ENCODE assay signal across 20 cellular contexts in genomic region chr3:186316666-186317260, GRCh38. TPM values are rescaled to one million over a fixed set of nuclear protein-coding genes. Genes with fewer than 3 reads are reported as not detected.
"Had no signal": no experiment of that assay in that cellular context is flagged by ENCODE, and none has a peak within 500 bp of the region (broad histone marks: within the 10 kb centered on the region; RNA-seq: fewer than 3 reads in every experiment).

No MANE protein-coding gene starts in this region.

- H3K27ac Mint-ChIP-seq: naive thymus-derived CD4-positive, alpha-beta T cell; nephron progenitor cell had no signal

- DNase-seq: colonic mucosa; dermis blood vessel endothelial cell; foreskin keratinocyte; kidney; left cardiac atrium; naive thymus-derived CD4-positive, alpha-beta T cell; nephron progenitor cell; sigmoid colon; stimulated activated CD4-positive, alpha-beta T cell treated with anti-CD3 and anti-CD28 coated beads, Interleukin-2, amount 100 ng/mL, for 24 hours; stimulated activated CD4-positive, alpha-beta T cell treated with anti-CD3 and anti-CD28 coated beads, Interleukin-4, amount 100 ng/mL, for 4 hours; stimulated activated naive CD4-positive, alpha-beta T cell; stomach; substantia nigra; transverse colon had no signal

- H3K36me3 ChIP-seq: colonic mucosa, transverse colon had no signal

- H3K36me3 Mint-ChIP-seq: naive thymus-derived CD4-positive, alpha-beta T cell had no signal

- H3K9me3 Mint-ChIP-seq: nephron progenitor cell had no signal

- H3K4me3 Mint-ChIP-seq: naive thymus-derived CD4-positive, alpha-beta T cell; nephron progenitor cell had no signal

- H3K27ac ChIP-seq: colonic mucosa, foreskin keratinocyte, hepatocyte, neutrophil, right atrium auricular region, skin epidermis, stomach, thoracic aorta, transverse colon had no signal

- H3K4me1 ChIP-seq: colonic mucosa, right atrium auricular region, sigmoid colon, stomach, transverse colon had no signal

- H3K27me3 ChIP-seq: colonic mucosa, foreskin keratinocyte, hepatocyte, neutrophil, right atrium auricular region, sigmoid colon, stomach, transverse colon had no signal

- ATAC-seq: foreskin keratinocyte; naive thymus-derived CD4-positive, alpha-beta T cell had no signal

- H3K4me1 Mint-ChIP-seq: naive thymus-derived CD4-positive, alpha-beta T cell; nephron progenitor cell had no signal

- H3K4me3 ChIP-seq: colonic mucosa, hepatocyte, right atrium auricular region, sigmoid colon, skin epidermis, stomach, thoracic aorta, transverse colon had no signal

- H3K9me3 ChIP-seq: colonic mucosa, neutrophil, right atrium auricular region, sigmoid colon, stomach, thoracic aorta, transverse colon had no signal

RNA-seq across cellular contexts. Expression of gene DGKG, which starts 45.3 kb away (rescaled TPM):
- total RNA-seq: hepatocyte, lung microvascular endothelial cell had no signal
- polyA plus RNA-seq: foreskin keratinocyte; hepatocyte; naive thymus-derived CD4-positive, alpha-beta T cell had no signal
